Comparison of ENCODE assay signal across 17 cellular contexts in the genomic region with DNA sequence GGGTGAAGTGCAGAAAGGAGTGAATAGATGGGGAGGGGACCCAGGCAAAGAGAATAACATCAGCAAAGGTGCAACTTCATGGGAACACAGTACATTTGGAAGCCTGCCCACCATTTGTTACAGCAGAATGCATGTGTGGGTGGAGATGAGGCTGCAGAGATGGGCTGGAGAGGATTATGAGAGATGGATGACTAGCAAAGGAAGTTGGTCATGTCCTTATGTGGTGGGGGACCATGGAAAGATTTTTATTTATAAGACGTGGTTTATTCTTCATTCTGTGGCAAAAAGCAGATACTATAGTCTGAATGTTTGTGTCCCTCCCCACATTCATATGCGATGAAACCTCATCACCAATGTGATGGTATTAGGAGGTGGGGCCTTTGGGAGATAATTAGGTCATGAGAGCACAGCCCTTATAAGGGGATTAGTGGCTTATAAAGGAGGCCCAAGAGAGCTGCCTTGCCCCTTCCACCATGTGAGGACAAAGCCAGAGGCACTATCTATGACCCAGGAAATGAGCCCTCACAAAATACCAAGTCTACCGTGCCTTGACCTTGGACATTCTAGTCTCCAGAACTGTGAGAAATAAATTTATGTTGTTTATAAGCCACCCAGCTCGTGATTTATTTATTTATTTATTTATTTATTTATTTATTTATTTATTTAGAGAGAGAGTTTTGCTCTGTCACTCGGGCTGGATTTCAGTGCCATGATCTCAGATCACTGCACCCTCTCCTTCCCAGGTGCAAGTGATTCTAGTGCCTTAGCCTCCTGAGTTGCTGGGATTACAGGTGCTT.
DNase-seq lines count a peak whose midpoint lies in the region; ATAC-seq and TF ChIP-seq lines count a peak whose summit lies in the region.
"Had no signal": no experiment of that assay in that cellular context is flagged by ENCODE, and none has a peak within 500 bp of the region (broad histone marks: within the 10 kb centered on the region; RNA-seq: fewer than 3 reads in every experiment).

No MANE protein-coding gene starts in this region.

- H3K9ac ChIP-seq in KMS-11, result peak overlapping the region; percentile 10; the same call in 1 of the 2 replicates

- peak overlapping the region; percentile 20 for H2AFZ ChIP-seq in KMS-11 (ENCODE audit: low read depth)

- H4K20me1 ChIP-seq in KMS-11 (ENCODE audit: insufficient read depth), result no peaks in the 10 kb centered on the region

- TF ChIP-seq CTCF in KMS-11 (conservative IDR thresholded peaks at IDR 0.05; ENCODE audit: low read depth, low read length), result no peak
- TF ChIP-seq CTCF in choroid plexus epithelial cell (conservative IDR thresholded peaks at IDR 0.05; ENCODE audit: low read depth, low read length), result no peak

- H3K27ac ChIP-seq in KMS-11, result peak overlapping the region; percentile 70
- H3K27ac ChIP-seq: epithelial cell of prostate, heart right ventricle, tibial artery had no signal

- H3K36me3 ChIP-seq in KMS-11 (ENCODE audit: insufficient read depth), result no peaks in the 10 kb centered on the region
- H3K36me3 ChIP-seq: tibial artery had no signal

- peak overlapping the region; percentile 90 for H3K4me2 ChIP-seq in KMS-11

- no peaks in the 10 kb centered on the region for H3K79me2 ChIP-seq in KMS-11 (ENCODE audit: insufficient read depth, low read depth)

- DNase-seq in EH (ENCODE audit: low read depth) (peak; percentile 75), choroid plexus epithelial cell (ENCODE audit: low read depth) (peak; percentile 68), skeletal muscle cell (ENCODE audit: low read depth) (peak; percentile 98), superior temporal gyrus (ENCODE audit: extremely low spot score) (no peak), cortex of kidney (lab: John Stamatoyannopoulos, UW) (no peak)
- DNase-seq: activated CD4-positive, CD25-positive, alpha-beta regulatory T cell treated with anti-CD3 and anti-CD28 coated beads, Interleukin-2, amount 50 U/mL, for 72 hours; activated T-cell treated with anti-CD3 and anti-CD28 coated beads for 4 hours; Calu3; heart right ventricle; mucosa of descending colon; NCI-H1436; NCI-H510A treated with DMSO at 0.1 percent for 48 hours; RPMI8226; tibial artery had no signal

- H3K4me3 ChIP-seq in KMS-11 (IDR thresholded peaks at IDR 0.05; ENCODE audit: insufficient read depth, low read depth, low read length), result no peak overlapping the region
- no peak overlapping the region for H3K4me3 ChIP-seq in choroid plexus epithelial cell (ENCODE audit: low read depth, low read length)
- no peak overlapping the region for H3K4me3 ChIP-seq in skeletal muscle cell (ENCODE audit: low read depth, low read length)
- H3K4me3 ChIP-seq: heart right ventricle, mucosa of descending colon, tibial artery had no signal

- H3K4me1 ChIP-seq in KMS-11 (ENCODE audit: low read depth, poor library complexity, severe bottlenecking), result peaks cover 79% of the 10 kb centered on the region

- no peaks in the 10 kb centered on the region for H3K27me3 ChIP-seq in KMS-11 (ENCODE audit: insufficient read depth, low read depth)
- H3K27me3 ChIP-seq: heart right ventricle, tibial artery had no signal

- no peak for ATAC-seq in HG02973 (IDR thresholded peaks at IDR 0.05; ENCODE audit: unreplicated experiment)
- ATAC-seq: heart right ventricle, mucosa of descending colon had no signal

Comparison
In these comparisons a context has a peak if more than half of its experiments do, and no peak if none do; other contexts are left out.
1. DNase-seq: peak in EH (single experiment), choroid plexus epithelial cell (single experiment) and skeletal muscle cell (single experiment); none in superior temporal gyrus (single experiment) and cortex of kidney (single experiment).